29 cellular contexts compared by ENCODE assay signal in the genomic region with DNA sequence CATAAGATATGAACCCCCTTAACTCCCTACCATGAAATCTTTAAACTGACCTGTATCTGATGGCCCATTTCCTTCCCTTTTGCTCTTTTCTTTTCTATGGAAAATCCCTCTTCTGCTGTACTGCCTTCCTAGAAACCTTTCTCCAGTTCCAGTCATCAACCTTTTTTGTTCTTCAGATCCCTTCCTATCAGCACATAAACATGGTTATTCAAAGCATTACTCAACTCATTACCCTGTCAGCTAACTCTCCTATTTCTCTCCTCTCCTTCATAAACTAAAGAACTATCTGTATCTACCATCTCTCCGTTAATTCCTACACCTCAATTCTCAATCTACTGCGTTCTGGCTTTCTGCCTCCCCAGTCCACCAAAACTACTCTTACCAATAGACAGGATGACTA.
"Had no signal": no experiment of that assay in that cellular context is flagged by ENCODE, and none has a peak within 500 bp of the region (broad histone marks: within the 10 kb centered on the region; RNA-seq: fewer than 3 reads in every experiment).

No MANE protein-coding gene starts in this region.

- H3K4me3 ChIP-seq: coronary artery, dorsolateral prefrontal cortex had no signal

- H3K27me3 ChIP-seq: brain microvascular endothelial cell had no signal

- H3K9me3 Mint-ChIP-seq: activated CD4-positive, alpha-beta T cell treated with anti-CD3 and anti-CD28 coated beads, Interleukin-2, amount 10 ng/mL, durations not matched to agents 7 days and 5 days; activated CD8-positive, alpha-beta T cell treated with anti-CD3 and anti-CD28 coated beads for 36 hours; activated naive CD4-positive, alpha-beta T cell treated with anti-CD3 and anti-CD28 coated beads for 36 hours; activated naive CD4-positive, alpha-beta T cell treated with anti-CD3 and anti-CD28 coated beads, Interleukin-2, amount 50 U/mL, for 24 hours; activated naive CD8-positive, alpha-beta T cell treated with anti-CD3 and anti-CD28 coated beads, Interleukin-2, amount 10 ng/mL, durations not matched to agents 7 days and 5 days; activated T-helper 1 cell treated with anti-CD3 and anti-CD28 coated beads, Interleukin-12 subunit alpha, Interleukin-12 subunit beta, Interleukin-2, Interleukin-4 antibody, amounts not matched to agents 30 ng/mL and 10 ng/mL and 1 ng/mL, durations not matched to agents 14 hours and 24 hours and 36 hours; activated T-helper 2 cell treated with anti-CD3 and anti-CD28 coated beads, Interferon-gamma antibody, Interleukin-2, Interleukin-4, amounts not matched to agents 10 μg/mL and 5 μg/mL and 100 μg/mL, durations not matched to agents 14 hours and 24 hours and 36 hours; central memory CD8-positive, alpha-beta T cell; dendritic cell treated with granulocyte-macrophage colony-stimulating factor and Interleukin-4, amounts not matched to agents 40 ng/mL and 50 ng/mL, for 4 days; endodermal cell had no signal

- H3K4me1 Mint-ChIP-seq: central memory CD8-positive, alpha-beta T cell; endodermal cell had no signal

- H3K36me3 Mint-ChIP-seq: activated CD8-positive, alpha-beta memory T cell treated with anti-CD3 and anti-CD28 coated beads, Interleukin-2, amount 10 ng/mL, durations not matched to agents 7 days and 5 days; activated naive CD4-positive, alpha-beta T cell treated with anti-CD3 and anti-CD28 coated beads, Interleukin-2, amount 50 U/mL, for 24 hours; activated naive CD8-positive, alpha-beta T cell treated with anti-CD3 and anti-CD28 coated beads, Interleukin-2, amount 10 ng/mL, durations not matched to agents 7 days and 5 days had no signal

- H3K27ac Mint-ChIP-seq: activated CD4-positive, alpha-beta T cell treated with anti-CD3 and anti-CD28 coated beads for 36 hours; activated CD4-positive, alpha-beta T cell treated with anti-CD3 and anti-CD28 coated beads, Interleukin-2, amount 10 ng/mL, durations not matched to agents 7 days and 5 days; activated CD8-positive, alpha-beta memory T cell treated with anti-CD3 and anti-CD28 coated beads, Interleukin-2, amount 10 ng/mL, durations not matched to agents 7 days and 5 days; activated CD8-positive, alpha-beta T cell treated with anti-CD3 and anti-CD28 coated beads for 36 hours; activated naive CD4-positive, alpha-beta T cell treated with anti-CD3 and anti-CD28 coated beads for 36 hours; activated naive CD4-positive, alpha-beta T cell treated with anti-CD3 and anti-CD28 coated beads, Interleukin-2, amount 50 U/mL, for 24 hours; activated naive CD8-positive, alpha-beta T cell treated with anti-CD3 and anti-CD28 coated beads, Interleukin-2, amount 10 ng/mL, durations not matched to agents 7 days and 5 days; activated T-helper 1 cell treated with anti-CD3 and anti-CD28 coated beads, Interleukin-12 subunit alpha, Interleukin-12 subunit beta, Interleukin-2, Interleukin-4 antibody, amounts not matched to agents 30 ng/mL and 10 ng/mL and 1 ng/mL, durations not matched to agents 14 hours and 24 hours and 36 hours; activated T-helper 2 cell treated with anti-CD3 and anti-CD28 coated beads, Interferon-gamma antibody, Interleukin-2, Interleukin-4, amounts not matched to agents 10 μg/mL and 5 μg/mL and 100 μg/mL, durations not matched to agents 14 hours and 24 hours and 36 hours; dendritic cell treated with granulocyte-macrophage colony-stimulating factor and Interleukin-4, amounts not matched to agents 40 ng/mL and 50 ng/mL, for 4 days; endodermal cell had no signal

- FAIRE-seq: astrocyte, bronchial epithelial cell had no signal

- ATAC-seq: activated CD4-positive, alpha-beta T cell treated with anti-CD3 and anti-CD28 coated beads for 36 hours; activated CD8-positive, alpha-beta memory T cell treated with anti-CD3 and anti-CD28 coated beads, Interleukin-2, amount 10 ng/mL, durations not matched to agents 7 days and 5 days; activated CD8-positive, alpha-beta T cell treated with anti-CD3 and anti-CD28 coated beads for 36 hours; esophagus mucosa had no signal

- DNase-seq: activated CD4-positive, alpha-beta T cell treated with anti-CD3 and anti-CD28 coated beads for 36 hours; activated CD4-positive, alpha-beta T cell treated with anti-CD3 and anti-CD28 coated beads, Interleukin-2, amount 10 ng/mL, durations not matched to agents 7 days and 5 days; activated CD4-positive, alpha-beta T cell treated with anti-CD3 and anti-CD28 coated beads, Interleukin-2, amount 50 U/mL, for 4 hours; activated CD4-positive, CD25-positive, alpha-beta regulatory T cell; activated CD4-positive, CD25-positive, alpha-beta regulatory T cell treated with anti-CD3 and anti-CD28 coated beads, Interleukin-2, amount 50 U/mL, for 72 hours; activated CD8-positive, alpha-beta memory T cell treated with anti-CD3 and anti-CD28 coated beads, Interleukin-2, amount 10 ng/mL, durations not matched to agents 7 days and 5 days; activated CD8-positive, alpha-beta memory T cell treated with anti-CD3 and anti-CD28 coated beads, Interleukin-2, amount 50 U/mL, for 4 hours; activated CD8-positive, alpha-beta T cell treated with anti-CD3 and anti-CD28 coated beads for 36 hours; activated effector memory CD4-positive, alpha-beta T cell treated with anti-CD3 and anti-CD28 coated beads, Interleukin-2, amount 50 U/mL, for 16 hours; activated naive CD4-positive, alpha-beta T cell treated with anti-CD3 and anti-CD28 coated beads for 36 hours; activated naive CD8-positive, alpha-beta T cell treated with anti-CD3 and anti-CD28 coated beads, Interleukin-2, amount 10 ng/mL, durations not matched to agents 7 days and 5 days; activated T-cell treated with anti-CD3 and anti-CD28 coated beads, Interleukin-2, amount 50 U/mL, for 1 hour; activated T-cell treated with anti-CD3 and anti-CD28 coated beads, Interleukin-2, amount 50 U/mL, for 48 hours; brain microvascular endothelial cell; dorsolateral prefrontal cortex; effector memory CD4-positive, alpha-beta T cell; endodermal cell; foreskin fibroblast; head of caudate nucleus; T-helper 2 cell had no signal

- H3K4me3 Mint-ChIP-seq: activated CD4-positive, alpha-beta T cell treated with anti-CD3 and anti-CD28 coated beads for 36 hours; activated CD4-positive, alpha-beta T cell treated with anti-CD3 and anti-CD28 coated beads, Interleukin-2, amount 10 ng/mL, durations not matched to agents 7 days and 5 days; activated CD8-positive, alpha-beta memory T cell treated with anti-CD3 and anti-CD28 coated beads, Interleukin-2, amount 10 ng/mL, durations not matched to agents 7 days and 5 days; activated CD8-positive, alpha-beta T cell treated with anti-CD3 and anti-CD28 coated beads for 36 hours; activated naive CD4-positive, alpha-beta T cell treated with anti-CD3 and anti-CD28 coated beads for 36 hours; activated naive CD4-positive, alpha-beta T cell treated with anti-CD3 and anti-CD28 coated beads, Interleukin-2, amount 50 U/mL, for 24 hours; activated naive CD8-positive, alpha-beta T cell treated with anti-CD3 and anti-CD28 coated beads, Interleukin-2, amount 10 ng/mL, durations not matched to agents 7 days and 5 days; activated T-helper 1 cell treated with anti-CD3 and anti-CD28 coated beads, Interleukin-12 subunit alpha, Interleukin-12 subunit beta, Interleukin-2, Interleukin-4 antibody, amounts not matched to agents 30 ng/mL and 10 ng/mL and 1 ng/mL, durations not matched to agents 14 hours and 24 hours and 36 hours; central memory CD8-positive, alpha-beta T cell; dendritic cell treated with granulocyte-macrophage colony-stimulating factor and Interleukin-4, amounts not matched to agents 40 ng/mL and 50 ng/mL, for 4 days; endodermal cell had no signal

- H3K27ac ChIP-seq: brain microvascular endothelial cell, coronary artery, dorsolateral prefrontal cortex had no signal

- H3K36me3 ChIP-seq: brain microvascular endothelial cell had no signal
